25 cellular contexts compared by ENCODE assay signal in genomic region chr5:124172389-124173003, GRCh38.
"Had no signal": no experiment of that assay in that cellular context is flagged by ENCODE, and none has a peak within 500 bp of the region (broad histone marks: within the 10 kb centered on the region; RNA-seq: fewer than 3 reads in every experiment).

No MANE protein-coding gene starts in this region.

- H3K36me3 ChIP-seq: breast epithelium, cardiac muscle cell, colonic mucosa had no signal

- DNase-seq: activated CD4-positive, alpha-beta T cell treated with anti-CD3 and anti-CD28 coated beads for 48 hours; activated CD4-positive, alpha-beta T cell treated with anti-CD3 and anti-CD28 coated beads, Interleukin-2, amount 50 U/mL, for 1 hour; activated CD4-positive, alpha-beta T cell treated with anti-CD3 and anti-CD28 coated beads, Interleukin-2, amount 50 U/mL, for 48 hours; activated CD8-positive, alpha-beta memory T cell treated with anti-CD3 and anti-CD28 coated beads for 24 hours; activated CD8-positive, alpha-beta T cell treated with anti-CD3 and anti-CD28 coated beads for 36 hours; activated effector memory CD4-positive, alpha-beta T cell treated with Interleukin-2 at 50 U/mL for 16 hours; activated gamma-delta T cell treated with Interleukin-2 at 50 U/mL for 16 hours; activated naive CD4-positive, alpha-beta T cell treated with anti-CD3 and anti-CD28 coated beads, Interleukin-2, amount 50 U/mL, for 16 hours; activated naive CD4-positive, alpha-beta T cell treated with Interleukin-2 at 50 U/mL for 16 hours; activated T-cell treated with anti-CD3 and anti-CD28 coated beads, Interleukin-2, amount 50 U/mL, for 4 hours; amygdala; aorta; central memory CD4-positive, alpha-beta T cell; cerebellar nuclear complex; colonic mucosa; effector CD8-positive, alpha-beta T cell; foreskin fibroblast; head of caudate nucleus; T-helper 1 cell; T-helper 17 cell; T1000 had no signal

- H3K4me3 ChIP-seq: breast epithelium, cardiac muscle cell, colonic mucosa had no signal

- H3K27ac ChIP-seq: breast epithelium, cardiac muscle cell, colonic mucosa had no signal

- H3K4me1 ChIP-seq: breast epithelium, colonic mucosa had no signal

- ATAC-seq: activated CD8-positive, alpha-beta T cell treated with anti-CD3 and anti-CD28 coated beads for 36 hours; activated T-cell treated with anti-CD3 and anti-CD28 coated beads, Interleukin-2, amount 50 U/mL, for 4 hours; activated T-helper 17 cell treated with anti-CD3 and anti-CD28 coated beads, Interleukin-2, amount 50 U/mL, for 72 hours; esophagus mucosa; T-helper 17 cell had no signal

- H3K9me3 ChIP-seq: colonic mucosa had no signal
